Comparison of ENCODE assay signal across 18 cellular contexts in genomic region chr5:142056831-142057696, GRCh38. TPM values are rescaled to one million over a fixed set of nuclear protein-coding genes. Genes with fewer than 3 reads are reported as not detected.
DNase-seq lines count a peak whose midpoint lies in the region; ATAC-seq and TF ChIP-seq lines count a peak whose summit lies in the region.
"Had no signal": no experiment of that assay in that cellular context is flagged by ENCODE, and none has a peak within 500 bp of the region (broad histone marks: within the 10 kb centered on the region; RNA-seq: fewer than 3 reads in every experiment).

No MANE protein-coding gene starts in this region.

- no peaks in the 10 kb centered on the region for H4K20me1 ChIP-seq in HCT116 (ENCODE audit: insufficient read depth)

- no TSS peak for BruUV-seq in HCT116 (replicated peaks; lab: Mats Ljungman, UMichigan)

- H3K4me1 ChIP-seq in HCT116 (ENCODE audit: control insufficient read depth in 1 of 2, insufficient read depth in 2 of 2, low read length in 2 of 2) = peaks cover 24 to 47% of the 10 kb centered on the region in 2 experiments
- H3K4me1 ChIP-seq: right lobe of liver had no signal

- no peak for DNase-seq in HCT116 (ENCODE audit: low read depth, low spot score)
- DNase-seq in amygdala (lab: John Stamatoyannopoulos, UW) = peak in 35 of 56 donors; percentile 2 to 73 (median 30)
- peak in 33 of 51 donors; percentile 2 to 66 (median 28) for DNase-seq in hypothalamus (lab: John Stamatoyannopoulos, UW)
- DNase-seq in renal cortical epithelial cell (ENCODE audit: low read depth) = peak; percentile 19
- no peak for DNase-seq in activated T-cell treated with anti-CD3 and anti-CD28 coated beads, Interleukin-2, amount 50 U/mL, for 48 hours
- DNase-seq in SK-N-DZ (ENCODE audit: low spot score) = no peak
- DNase-seq: activated CD4-positive, alpha-beta T cell treated with anti-CD3 and anti-CD28 coated beads for 36 hours; activated gamma-delta T cell treated with Interleukin-2 at 50 U/mL for 16 hours; Kasumi-1; kidney glomerular epithelial cell; NCI-H1417; NCI-H526 treated with DMSO at 0.1 percent for 48 hours; right lobe of liver; stimulated activated naive CD4-positive, alpha-beta T cell treated with Interleukin-2 at 50 U/mL for 16 hours had no signal

- no peak for TF ChIP-seq CTCF in HCT116 (IDR thresholded peaks at IDR 0.05 in 2 of 3, conservative IDR thresholded peaks at IDR 0.05 in 1 of 3; ENCODE audit: borderline replicate concordance in 1 of 3, insufficient read depth in 1 of 3, low read depth in 2 of 3, low read length in 2 of 3)

- ATAC-seq in HCT116 = no peak
- no peak for ATAC-seq in HG02970 (IDR thresholded peaks at IDR 0.05; ENCODE audit: low FRiP score, unreplicated experiment)
- ATAC-seq in HG02678 (IDR thresholded peaks at IDR 0.05; ENCODE audit: unreplicated experiment) = no peak
- ATAC-seq: activated CD4-positive, alpha-beta T cell treated with anti-CD3 and anti-CD28 coated beads for 36 hours; right lobe of liver had no signal

- no peaks in the 10 kb centered on the region for H3K27me3 ChIP-seq in HCT116 (ENCODE audit: insufficient read depth, low read length)
- H3K27me3 ChIP-seq: ascending aorta, right lobe of liver had no signal

- no peak overlapping the region for H3K4me3 ChIP-seq in HCT116 (replicated peaks in 1 of 2; ENCODE audit: low read depth in 1 of 2, low read length in 2 of 2)
- H3K4me3 ChIP-seq: ascending aorta, coronary artery, right lobe of liver had no signal

- TF ChIP-seq RAD21 in HCT116 (IDR thresholded peaks at IDR 0.05; ENCODE audit: low read depth) = no peak

- peak overlapping the region; percentile 67 for H3K4me2 ChIP-seq in HCT116 (ENCODE audit: low read length)

- no peaks in the 10 kb centered on the region for H3K9me3 ChIP-seq in HCT116 (ENCODE audit: control insufficient read depth in 1 of 2, insufficient read depth in 1 of 2, low read depth in 1 of 2, low read length in 2 of 2)
- H3K9me3 ChIP-seq: ascending aorta, right lobe of liver had no signal

- no peaks in the 10 kb centered on the region for H3K9me2 ChIP-seq in HCT116 (ENCODE audit: insufficient read depth)

- RAD21 ChIA-PET in HCT116 (lab: Charles Lee; ENCODE audit: low non-redundant PET in 1 of 2, low total read pairs in 2 of 2, uncharacterized antibody in 2 of 2, unreplicated experiment in 2 of 2) = no interaction called here

- no peaks in the 10 kb centered on the region for H3K79me2 ChIP-seq in HCT116 (ENCODE audit: insufficient read depth, low read length)

- CTCF ChIA-PET in HCT116 (lab: Charles Lee) = no interaction called here

- H2AFZ ChIP-seq in HCT116 (ENCODE audit: low read depth, low read length, poor library complexity, severe bottlenecking) = peak overlapping the region; percentile 52

- TF ChIP-seq POLR2A in HCT116 (IDR thresholded peaks at IDR 0.05; ENCODE audit: borderline replicate concordance, extremely low read depth, insufficient read depth, insufficient read length) = no peak

- H3K27ac ChIP-seq in HCT116 (ENCODE audit: low read depth, low read length) = no peak overlapping the region; the same call in 1 of the 2 replicates
- H3K27ac ChIP-seq: ascending aorta, coronary artery, right lobe of liver had no signal

- POLR2A ChIA-PET in HCT116 (lab: Charles Lee) = no interaction called here

- intact Hi-C loops in HCT116 (cut with micrococcal nuclease) = no loop called here

- H3K9ac ChIP-seq in HCT116 (ENCODE audit: low read length) = 0 out of 2 replicates have a peak overlapping the region, but pooled peaks have one; percentile 4

- no peaks in the 10 kb centered on the region for H3K36me3 ChIP-seq in HCT116 (ENCODE audit: control insufficient read depth in 1 of 2, insufficient read depth in 2 of 2, low read length in 2 of 2)
- H3K36me3 ChIP-seq: ascending aorta, right lobe of liver had no signal

TF ChIP-seq in HCT116, 20 proteins besides CTCF, POLR2A, EP300 and RAD21:
- TF ChIP-seq, protein P1, sequence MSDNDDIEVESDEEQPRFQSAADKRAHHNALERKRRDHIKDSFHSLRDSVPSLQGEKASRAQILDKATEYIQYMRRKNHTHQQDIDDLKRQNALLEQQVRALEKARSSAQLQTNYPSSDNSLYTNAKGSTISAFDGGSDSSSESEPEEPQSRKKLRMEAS (IDR thresholded peaks at IDR 0.05) = no peak
- TF ChIP-seq SIN3A (IDR thresholded peaks at IDR 0.05; ENCODE audit: low read depth) (no peak), CBX3 (IDR thresholded peaks at IDR 0.05; ENCODE audit: low read depth) (no peak), ELF1 (IDR thresholded peaks at IDR 0.05; ENCODE audit: borderline replicate concordance, low read depth) (no peak), REST (IDR thresholded peaks at IDR 0.05; ENCODE audit: low read depth) (no peak), ZFX (IDR thresholded peaks at IDR 0.05) (no peak), YY1 (IDR thresholded peaks at IDR 0.05; ENCODE audit: extremely low read depth, insufficient replicate concordance, low read depth, low read length) (no peak), POLR2AphosphoS5 (IDR thresholded peaks at IDR 0.05; ENCODE audit: low read depth, low read length) (no peak)
- TF ChIP-seq, protein P2, sequence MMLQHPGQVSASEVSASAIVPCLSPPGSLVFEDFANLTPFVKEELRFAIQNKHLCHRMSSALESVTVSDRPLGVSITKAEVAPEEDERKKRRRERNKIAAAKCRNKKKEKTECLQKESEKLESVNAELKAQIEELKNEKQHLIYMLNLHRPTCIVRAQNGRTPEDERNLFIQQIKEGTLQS (IDR thresholded peaks at IDR 0.05) = no peak
- TF ChIP-seq, protein P3, sequence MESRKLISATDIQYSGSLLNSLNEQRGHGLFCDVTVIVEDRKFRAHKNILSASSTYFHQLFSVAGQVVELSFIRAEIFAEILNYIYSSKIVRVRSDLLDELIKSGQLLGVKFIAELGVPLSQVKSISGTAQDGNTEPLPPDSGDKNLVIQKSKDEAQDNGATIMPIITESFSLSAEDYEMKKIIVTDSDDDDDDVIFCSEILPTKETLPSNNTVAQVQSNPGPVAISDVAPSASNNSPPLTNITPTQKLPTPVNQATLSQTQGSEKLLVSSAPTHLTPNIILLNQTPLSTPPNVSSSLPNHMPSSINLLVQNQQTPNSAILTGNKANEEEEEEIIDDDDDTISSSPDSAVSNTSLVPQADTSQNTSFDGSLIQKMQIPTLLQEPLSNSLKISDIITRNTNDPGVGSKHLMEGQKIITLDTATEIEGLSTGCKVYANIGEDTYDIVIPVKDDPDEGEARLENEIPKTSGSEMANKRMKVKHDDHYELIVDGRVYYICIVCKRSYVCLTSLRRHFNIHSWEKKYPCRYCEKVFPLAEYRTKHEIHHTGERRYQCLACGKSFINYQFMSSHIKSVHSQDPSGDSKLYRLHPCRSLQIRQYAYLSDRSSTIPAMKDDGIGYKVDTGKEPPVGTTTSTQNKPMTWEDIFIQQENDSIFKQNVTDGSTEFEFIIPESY (IDR thresholded peaks at IDR 0.05; ENCODE audit: extremely low read depth, insufficient replicate concordance, low read length) = no peak

RNA-seq across cellular contexts. Expression of gene GNPDA1, which starts 44.2 kb away (rescaled TPM):
- total RNA-seq in HCT116 (2021; ENCODE audit: unreplicated experiment) (45.6 TPM), renal cortical epithelial cell (58.4 and 82.3 TPM in 2 replicates)
- 37.1 and 42.8 TPM in 2 replicates for polyA plus RNA-seq in HCT116 (2012)
- polyA plus RNA-seq in SK-N-DZ (2014; cell fraction: cytosol; rRNA removed) = 82.7 and 117 TPM in 2 replicates
- 60.2 and 64.3 TPM in 2 replicates for polyA plus RNA-seq in SK-N-DZ (2014; cell fraction: nucleus; rRNA removed)

RNA-seq across cellular contexts. Expression of gene NDFIP1, which starts 51.5 kb away (rescaled TPM):
- total RNA-seq in HCT116 (2021; ENCODE audit: unreplicated experiment) (37.8 TPM), renal cortical epithelial cell (63.2 and 126 TPM in 2 replicates)
- polyA plus RNA-seq in HCT116 (2012) = 22.8 and 26.1 TPM in 2 replicates
- polyA plus RNA-seq in SK-N-DZ (2014; cell fraction: cytosol; rRNA removed) = 50.3 and 52.5 TPM in 2 replicates
- polyA plus RNA-seq in SK-N-DZ (2014; cell fraction: nucleus; rRNA removed) = 16.4 and 19.3 TPM in 2 replicates

Comparison
In these comparisons a context has a peak if more than half of its experiments do, and no peak if none do; other contexts are left out.
1. DNase-seq: peak in amygdala (35 of 56), hypothalamus (33 of 51) and renal cortical epithelial cell (single experiment); none in HCT116 (single experiment), activated T-cell treated with anti-CD3 and anti-CD28 coated beads, Interleukin-2, amount 50 U/mL, for 48 hours (0 of 2) and SK-N-DZ (single experiment).